21 cellular contexts compared by ENCODE assay signal in genomic region chr4:22720091-22720490, GRCh38. TPM values are rescaled to one million over a fixed set of nuclear protein-coding genes. Genes with fewer than 3 reads are reported as not detected.
"Had no signal": no experiment of that assay in that cellular context is flagged by ENCODE, and none has a peak within 500 bp of the region (broad histone marks: within the 10 kb centered on the region; RNA-seq: fewer than 3 reads in every experiment).

No MANE protein-coding gene starts in this region.

- H3K36me3 Mint-ChIP-seq: activated naive CD4-positive, alpha-beta T cell treated with anti-CD3 and anti-CD28 coated beads, Interleukin-2, amount 10 ng/mL, durations not matched to agents 7 days and 5 days; brain; naive thymus-derived CD8-positive, alpha-beta T cell; T-cell had no signal

- ATAC-seq: mucosa of descending colon; naive thymus-derived CD8-positive, alpha-beta T cell; stimulated activated naive CD8-positive, alpha-beta T cell treated with anti-CD3 and anti-CD28 coated beads, Interleukin-15, Interleukin-2, amounts not matched to agents 100 U/mL and 50 U/mL, for 24 hours; T-cell had no signal

- H3K4me1 ChIP-seq: left ventricle myocardium inferior, parathyroid adenoma had no signal

- H3K27ac Mint-ChIP-seq: activated naive CD4-positive, alpha-beta T cell treated with anti-CD3 and anti-CD28 coated beads, Interleukin-2, amount 10 ng/mL, durations not matched to agents 7 days and 5 days; brain; naive thymus-derived CD8-positive, alpha-beta T cell; T-cell had no signal

- H3K4me3 ChIP-seq: left ventricle myocardium inferior, mucosa of descending colon, skin epidermis had no signal

- H3K9ac ChIP-seq: parathyroid adenoma had no signal

- H3K9me3 Mint-ChIP-seq: activated naive CD4-positive, alpha-beta T cell treated with anti-CD3 and anti-CD28 coated beads, Interleukin-2, amount 10 ng/mL, durations not matched to agents 7 days and 5 days had no signal

- H3K4me3 Mint-ChIP-seq: activated naive CD4-positive, alpha-beta T cell treated with anti-CD3 and anti-CD28 coated beads, Interleukin-2, amount 10 ng/mL, durations not matched to agents 7 days and 5 days; brain; central memory CD8-positive, alpha-beta T cell; naive thymus-derived CD8-positive, alpha-beta T cell; T-cell had no signal

- H3K27me3 Mint-ChIP-seq: activated naive CD4-positive, alpha-beta T cell treated with anti-CD3 and anti-CD28 coated beads, Interleukin-2, amount 10 ng/mL, durations not matched to agents 7 days and 5 days; central memory CD8-positive, alpha-beta T cell had no signal

- H3K4me1 Mint-ChIP-seq: activated naive CD4-positive, alpha-beta T cell treated with anti-CD3 and anti-CD28 coated beads, Interleukin-2, amount 10 ng/mL, durations not matched to agents 7 days and 5 days; brain; central memory CD8-positive, alpha-beta T cell; naive thymus-derived CD8-positive, alpha-beta T cell; T-cell had no signal

- H2AFZ ChIP-seq: parathyroid adenoma had no signal

- H3K36me3 ChIP-seq: left ventricle myocardium inferior had no signal

- DNase-seq: activated CD4-positive, alpha-beta T cell treated with anti-CD3 and anti-CD28 coated beads for 1 hour; activated CD4-positive, alpha-beta T cell treated with anti-CD3 and anti-CD28 coated beads, Interleukin-2, amount 50 U/mL, for 48 hours; activated naive CD4-positive, alpha-beta T cell treated with anti-CD3 and anti-CD28 coated beads, Interleukin-2, amount 10 ng/mL, durations not matched to agents 7 days and 5 days; effector memory CD4-positive, alpha-beta T cell; hypothalamus; left ventricle myocardium inferior; mucosa of descending colon; naive thymus-derived CD8-positive, alpha-beta T cell; stimulated activated CD4-positive, alpha-beta T cell treated with anti-CD3 and anti-CD28 coated beads, Interleukin-4, amount 100 ng/mL, for 4 hours; stimulated activated CD8-positive, alpha-beta memory T cell treated with anti-CD3 and anti-CD28 coated beads, Interleukin-4, amount 100 ng/mL, for 48 hours; stimulated activated naive CD8-positive, alpha-beta T cell treated with anti-CD3 and anti-CD28 coated beads, Interleukin-15, Interleukin-2, amounts not matched to agents 100 U/mL and 50 U/mL, for 24 hours; T-cell; T-helper 9 cell; trophoblast cell had no signal

- H3K79me2 ChIP-seq: parathyroid adenoma had no signal

- H3K27ac ChIP-seq: epithelial cell of prostate, left ventricle myocardium inferior, parathyroid adenoma, skin epidermis had no signal

RNA-seq across cellular contexts. Expression of gene GBA3, which starts 27.4 kb away (rescaled TPM):
- total RNA-seq: glomerular endothelial cell; kidney epithelial cell; left ventricle myocardium inferior; naive thymus-derived CD8-positive, alpha-beta T cell had no signal
